Comparison of ENCODE assay signal across 1 cellular context in genomic region chr7:118186491-118186890, GRCh38.
TF ChIP-seq lines count a peak whose summit lies in the region.

No MANE protein-coding gene starts in this region.

TF ChIP-seq in GM23338, 12 proteins besides CTCF, POLR2A, EP300 and RAD21 (continued from another document):
- TF ChIP-seq REST (IDR thresholded peaks at IDR 0.05; ENCODE audit: unreplicated experiment) (no peak), EZH2phosphoT487 (IDR thresholded peaks at IDR 0.05; ENCODE audit: unreplicated experiment) (no peak), ZNF331 (CRISPR knock-in tag; IDR thresholded peaks at IDR 0.05; ENCODE audit: low read depth) (no peak), NANOG (IDR thresholded peaks at IDR 0.05; ENCODE audit: borderline replicate concordance) (no peak), ETS1 (IDR thresholded peaks at IDR 0.05) (no peak), CREB1 (CRISPR knock-in tag; IDR thresholded peaks at IDR 0.05; ENCODE audit: low read depth) (no peak), JUNB (IDR thresholded peaks at IDR 0.05; ENCODE audit: unreplicated experiment) (no peak), ZNF114 (CRISPR knock-in tag; IDR thresholded peaks at IDR 0.05) (no peak)
